Comparison of ENCODE assay signal across 16 cellular contexts in genomic region chr1:160584784-160585183, GRCh38. TPM values are rescaled to one million over a fixed set of nuclear protein-coding genes. Genes with fewer than 3 reads are reported as not detected.
"Had no signal": no experiment of that assay in that cellular context is flagged by ENCODE, and none has a peak within 500 bp of the region (broad histone marks: within the 10 kb centered on the region; RNA-seq: fewer than 3 reads in every experiment).

No MANE protein-coding gene starts in this region.

- H3K4me2 ChIP-seq: neural progenitor cell had no signal

- H3K27me3 ChIP-seq: adrenal gland, neural progenitor cell, spleen, thyroid gland had no signal

- H3K36me3 Mint-ChIP-seq: naive B cell, neural progenitor cell, WTC11 had no signal

- H3K4me3 Mint-ChIP-seq: activated CD4-positive, alpha-beta T cell treated with anti-CD3 and anti-CD28 coated beads, Interleukin-2, amount 10 ng/mL, durations not matched to agents 24 days and 14 days; activated T-cell treated with anti-CD3 and anti-CD28 coated beads, Interleukin-2, amount 50 U/mL, for 24 hours; naive B cell; neural progenitor cell; WTC11 had no signal

- H3K36me3 ChIP-seq: adrenal gland, neural progenitor cell, spleen, thyroid gland had no signal

- ATAC-seq: left cardiac atrium, psoas muscle, sciatic nerve, WTC11 had no signal

- H3K9me3 ChIP-seq: adrenal gland, thyroid gland had no signal

- H3K9ac ChIP-seq: neural progenitor cell had no signal

- DNase-seq: activated CD4-positive, alpha-beta T cell treated with anti-CD3 and anti-CD28 coated beads, Interleukin-2, amount 10 ng/mL, durations not matched to agents 24 days and 14 days; activated effector memory CD4-positive, alpha-beta T cell treated with anti-CD3 and anti-CD28 coated beads, Interleukin-2, amount 50 U/mL, for 16 hours; activated T-cell treated with anti-CD3 and anti-CD28 coated beads, Interleukin-2, amount 50 U/mL, for 24 hours; adrenal gland; left cardiac atrium; naive B cell; psoas muscle; spleen; T-helper 2 cell; thyroid gland had no signal

- H2AFZ ChIP-seq: neural progenitor cell had no signal

- H3K4me1 Mint-ChIP-seq: neural progenitor cell had no signal

- H3K4me1 ChIP-seq: adrenal gland, neural progenitor cell, psoas muscle, thyroid gland had no signal

- H3K27me3 Mint-ChIP-seq: activated CD4-positive, alpha-beta T cell treated with anti-CD3 and anti-CD28 coated beads, Interleukin-2, amount 10 ng/mL, durations not matched to agents 24 days and 14 days; activated naive CD4-positive, alpha-beta T cell treated with anti-CD3 and anti-CD28 coated beads, Interleukin-2, amount 50 U/mL, for 24 hours; activated T-cell treated with anti-CD3 and anti-CD28 coated beads, Interleukin-2, amount 50 U/mL, for 24 hours; naive B cell had no signal

- H3K27ac Mint-ChIP-seq: naive B cell, neural progenitor cell, WTC11 had no signal

- H3K27ac ChIP-seq: adrenal gland, neural progenitor cell, psoas muscle, spleen, thyroid gland had no signal

- H3K4me3 ChIP-seq: adrenal gland, neural progenitor cell, psoas muscle, spleen, thyroid gland had no signal

RNA-seq across cellular contexts. Expression of gene CD84, which starts 5.5 kb away (rescaled TPM):
- total RNA-seq: lung microvascular endothelial cell, osteocyte had no signal
